ENCODE assay signal across 8 cellular contexts in the genomic region with DNA sequence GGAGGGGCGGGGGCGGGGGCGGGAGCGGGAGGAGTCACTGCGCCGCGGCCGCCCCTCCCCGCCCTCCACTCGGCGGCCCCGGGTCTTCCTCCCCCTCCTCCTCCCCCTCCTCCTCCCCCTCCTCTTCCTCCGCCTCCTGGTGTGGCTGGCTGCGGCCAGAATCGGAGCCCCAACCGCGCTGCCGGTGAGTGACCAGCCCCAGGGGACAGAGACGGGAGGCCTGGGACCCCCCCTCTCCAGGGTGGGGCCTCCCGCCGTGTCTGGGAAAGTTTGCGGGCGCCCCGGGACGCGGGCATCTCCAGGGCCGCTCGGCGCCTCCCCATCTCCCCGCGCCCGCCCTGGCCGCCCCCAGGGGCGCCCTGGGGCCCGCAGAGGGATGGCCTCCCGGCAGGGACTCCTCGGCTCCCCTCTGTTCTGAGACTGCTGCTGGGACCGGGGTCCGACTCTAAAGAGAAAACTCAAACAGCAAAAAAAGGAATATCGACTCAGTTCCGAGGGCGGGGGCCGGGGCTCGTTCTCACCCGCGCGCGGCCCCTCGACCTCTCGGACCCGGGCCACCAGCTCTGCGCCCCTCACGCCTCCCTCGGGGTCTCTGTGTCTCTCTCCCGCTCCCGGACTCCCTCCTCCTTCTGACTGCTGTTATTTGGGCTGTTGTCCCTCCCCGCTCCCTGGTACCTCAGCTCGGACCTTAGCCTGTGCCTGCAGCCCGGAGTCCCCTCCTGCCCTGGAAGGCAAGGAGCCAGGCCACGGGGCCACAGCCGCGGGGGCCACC. TPM values are rescaled to one million over a fixed set of nuclear protein-coding genes. Genes with fewer than 3 reads are reported as not detected.
A peak's percentile ranks its signal among the peaks of the same experiment; 100 is the strongest.
DNase-seq lines count a peak whose midpoint lies in the region; ATAC-seq and TF ChIP-seq lines count a peak whose summit lies in the region.

STON1 (plus strand) TSS at position 122 of the 772 bp plus-strand sequence. CDS start 50,480 bp downstream, outside the sequence.

- H4K20me1 ChIP-seq in MM.1S (ENCODE audit: insufficient read depth, low read length): no peaks in the 10 kb centered on the region

- H3K9ac ChIP-seq in MM.1S (ENCODE audit: low read length): peak within 1 kb of the TSS; percentile 28; the same call in 1 of the 2 replicates

- peak within 1 kb of the TSS; percentile 64 for H3K4me3 ChIP-seq in MM.1S (ENCODE audit: low read length)

- no peaks in the 10 kb centered on the region for H3F3A ChIP-seq in MM.1S (ENCODE audit: insufficient read depth, low read length)

- no peaks in the 10 kb centered on the region for H3K9me3 ChIP-seq in MM.1S (replicated peaks; ENCODE audit: insufficient read depth, low read length)

- no peaks in the 10 kb centered on the region for H3K27me3 ChIP-seq in MM.1S (replicated peaks; ENCODE audit: insufficient read depth, low read length)

- no peaks in the 10 kb centered on the region for H3K9me2 ChIP-seq in MM.1S (replicated peaks; ENCODE audit: insufficient read depth, low read length)

- no peak within 1 kb of the TSS for H3K27ac ChIP-seq in MM.1S (ENCODE audit: low read length)

- H3K36me3 ChIP-seq in MM.1S (replicated peaks; ENCODE audit: insufficient read depth, low read length): no peaks in the 10 kb centered on the region

- ATAC-seq in GM19372 (IDR thresholded peaks at IDR 0.05; ENCODE audit: low read depth, unreplicated experiment): peak; percentile 48
- ATAC-seq in omental fat pad (ENCODE audit: low FRiP score): peak; percentile 39
- ATAC-seq in GM19467 (IDR thresholded peaks at IDR 0.05; ENCODE audit: unreplicated experiment): no peak

- DNase-seq in AG20443 (ENCODE audit: low spot score) (peak; percentile 77), MM.1S (no peak), glomerular visceral epithelial cell (ENCODE audit: extremely low spot score) (peak; percentile 53), omental fat pad (ENCODE audit: low spot score) (no peak), RKO (ENCODE audit: low spot score) (no peak)
- DNase-seq in activated T-helper 9 cell treated with anti-CD3 and anti-CD28 coated beads, Interleukin-2, amount 50 U/mL, for 16 hours (ENCODE audit: low read depth): peak; percentile 6

- H3K4me2 ChIP-seq in MM.1S (ENCODE audit: low read depth, low read length): peak within 1 kb of the TSS; percentile 67

- TF ChIP-seq CTCF in MM.1S (IDR thresholded peaks at IDR 0.05; ENCODE audit: low read length) (no peak), omental fat pad (IDR thresholded peaks at IDR 0.05) (no peak)

- H2AFZ ChIP-seq in MM.1S (ENCODE audit: low read length): peak within 1 kb of the TSS; percentile 84

- no peaks in the 10 kb centered on the region for H3K79me2 ChIP-seq in MM.1S (ENCODE audit: low read length)

- H3K4me1 ChIP-seq in MM.1S (ENCODE audit: low read length): no peaks in the 10 kb centered on the region

RNA-seq across cellular contexts. Expression of gene STON1, which starts in this region (rescaled TPM):
- 100 to 1,000 TPM in 2 of 4 donors, 10 to 100 TPM in 2; 44.8 to 124 (median 93.9) TPM for total RNA-seq in omental fat pad

Comparison
In these comparisons a context has a peak if more than half of its experiments do, and no peak if none do; other contexts are left out.
1. DNase-seq: peak in AG20443 (single experiment), activated T-helper 9 cell treated with anti-CD3 and anti-CD28 coated beads, Interleukin-2, amount 50 U/mL, for 16 hours (single experiment) and glomerular visceral epithelial cell (single experiment); none in MM.1S (single experiment), omental fat pad (single experiment) and RKO (single experiment).